1 cellular context compared by ENCODE assay signal in the genomic region with DNA sequence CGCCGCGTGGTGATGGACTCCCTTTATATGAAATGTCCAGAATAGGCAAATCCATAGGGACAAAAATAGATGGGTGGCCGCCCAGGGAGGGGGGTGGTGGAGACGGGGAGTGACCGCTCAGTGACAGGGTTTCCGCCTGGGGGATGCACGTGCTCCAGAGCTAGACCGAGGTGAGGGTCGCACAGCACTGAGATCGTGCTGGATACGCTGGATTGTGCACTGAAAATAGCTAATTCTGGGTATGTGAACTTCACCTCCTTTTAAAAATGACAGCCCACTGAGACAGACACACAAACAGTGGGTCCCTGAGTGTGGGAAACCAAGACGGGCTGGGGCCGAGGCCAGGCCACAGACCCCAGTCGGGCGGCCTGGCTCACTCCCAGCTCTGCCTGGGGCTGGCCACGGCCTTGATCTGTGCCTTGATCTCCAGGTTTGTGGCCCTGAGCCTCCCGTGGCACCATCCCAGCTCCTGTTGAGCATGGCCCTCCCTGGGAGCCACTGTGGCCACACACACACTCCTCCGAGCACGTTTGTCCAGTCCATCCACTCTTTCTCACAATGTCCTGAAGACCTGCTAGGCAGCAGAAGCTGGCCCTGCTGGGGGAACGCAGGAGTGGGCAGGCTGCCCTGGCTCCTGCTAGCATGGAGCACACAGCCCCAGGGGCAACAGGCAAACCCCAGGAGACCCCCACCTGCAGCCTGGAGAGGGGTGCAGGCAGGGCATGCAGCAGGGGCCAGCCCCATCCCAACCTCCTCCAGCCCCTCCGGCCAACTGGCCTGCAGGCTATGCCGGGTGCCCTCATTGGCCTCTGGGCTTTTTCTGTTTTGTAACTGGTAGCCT.
A peak's percentile ranks its signal among the peaks of the same experiment; 100 is the strongest.
TF ChIP-seq lines count a peak whose summit lies in the region.

No MANE protein-coding gene starts in this region.

TF ChIP-seq in HepG2, 621 proteins besides CTCF, POLR2A, EP300 and RAD21 (continued from another document):
- TF ChIP-seq, protein P1, sequence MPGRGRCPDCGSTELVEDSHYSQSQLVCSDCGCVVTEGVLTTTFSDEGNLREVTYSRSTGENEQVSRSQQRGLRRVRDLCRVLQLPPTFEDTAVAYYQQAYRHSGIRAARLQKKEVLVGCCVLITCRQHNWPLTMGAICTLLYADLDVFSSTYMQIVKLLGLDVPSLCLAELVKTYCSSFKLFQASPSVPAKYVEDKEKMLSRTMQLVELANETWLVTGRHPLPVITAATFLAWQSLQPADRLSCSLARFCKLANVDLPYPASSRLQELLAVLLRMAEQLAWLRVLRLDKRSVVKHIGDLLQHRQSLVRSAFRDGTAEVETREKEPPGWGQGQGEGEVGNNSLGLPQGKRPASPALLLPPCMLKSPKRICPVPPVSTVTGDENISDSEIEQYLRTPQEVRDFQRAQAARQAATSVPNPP (CRISPR knock-in tag; IDR thresholded peaks at IDR 0.05), result no peak
- no peak for TF ChIP-seq GTF3A (CRISPR knock-in tag; conservative IDR thresholded peaks at IDR 0.05)
- 0 out of 2 replicates have a peak, but pooled peaks have one; percentile 57 for TF ChIP-seq NFKB2 (CRISPR knock-in tag; IDR thresholded peaks at IDR 0.05; ENCODE audit: borderline replicate concordance)
- TF ChIP-seq ZBTB20 (CRISPR knock-in tag; IDR thresholded peaks at IDR 0.05; ENCODE audit: borderline replicate concordance, low read depth), result peak; percentile 53; the same call in 1 of the 2 replicates
- 0 out of 2 replicates have a peak, but pooled peaks have one; percentile 14 for TF ChIP-seq MAZ (IDR thresholded peaks at IDR 0.05; ENCODE audit: borderline replicate concordance, low read depth, low read length)
- TF ChIP-seq MAZ (CRISPR knock-in tag; IDR thresholded peaks at IDR 0.05; ENCODE audit: low read depth), result peak; percentile 45; the same call in 1 of the 2 replicates
- 0 out of 2 replicates have a peak, but pooled peaks have one; percentile 41 for TF ChIP-seq ZNF136 (CRISPR knock-in tag; IDR thresholded peaks at IDR 0.05; ENCODE audit: low read depth)
- TF ChIP-seq ARNT2 (CRISPR knock-in tag; IDR thresholded peaks at IDR 0.05; ENCODE audit: low read depth), result no peak
- no peak for TF ChIP-seq MIER3 (CRISPR knock-in tag; IDR thresholded peaks at IDR 0.05; ENCODE audit: borderline replicate concordance)
- TF ChIP-seq IRX3 (CRISPR knock-in tag; IDR thresholded peaks at IDR 0.05; ENCODE audit: borderline replicate concordance, low read depth), result no peak
- TF ChIP-seq ZNF451 (CRISPR knock-in tag; IDR thresholded peaks at IDR 0.05), result peak; percentile 36; the same call in 1 of the 2 replicates
- no peak for TF ChIP-seq GTF2F1 (IDR thresholded peaks at IDR 0.05; ENCODE audit: low read length)
- peak; percentile 60; the same call in 1 of the 2 replicates for TF ChIP-seq ZNF558 (CRISPR knock-in tag; IDR thresholded peaks at IDR 0.05; ENCODE audit: borderline replicate concordance)
- TF ChIP-seq SAP130 (CRISPR knock-in tag; IDR thresholded peaks at IDR 0.05; ENCODE audit: low read depth), result no peak; the same call in none of the 2 replicates
- no peak for TF ChIP-seq ZNF207 (IDR thresholded peaks at IDR 0.05; ENCODE audit: borderline replicate concordance)
- TF ChIP-seq HOXA3 (CRISPR knock-in tag; IDR thresholded peaks at IDR 0.05), result peak; percentile 73
- TF ChIP-seq STAT6 (CRISPR knock-in tag; IDR thresholded peaks at IDR 0.05; ENCODE audit: borderline replicate concordance), result no peak
- TF ChIP-seq, protein P2, sequence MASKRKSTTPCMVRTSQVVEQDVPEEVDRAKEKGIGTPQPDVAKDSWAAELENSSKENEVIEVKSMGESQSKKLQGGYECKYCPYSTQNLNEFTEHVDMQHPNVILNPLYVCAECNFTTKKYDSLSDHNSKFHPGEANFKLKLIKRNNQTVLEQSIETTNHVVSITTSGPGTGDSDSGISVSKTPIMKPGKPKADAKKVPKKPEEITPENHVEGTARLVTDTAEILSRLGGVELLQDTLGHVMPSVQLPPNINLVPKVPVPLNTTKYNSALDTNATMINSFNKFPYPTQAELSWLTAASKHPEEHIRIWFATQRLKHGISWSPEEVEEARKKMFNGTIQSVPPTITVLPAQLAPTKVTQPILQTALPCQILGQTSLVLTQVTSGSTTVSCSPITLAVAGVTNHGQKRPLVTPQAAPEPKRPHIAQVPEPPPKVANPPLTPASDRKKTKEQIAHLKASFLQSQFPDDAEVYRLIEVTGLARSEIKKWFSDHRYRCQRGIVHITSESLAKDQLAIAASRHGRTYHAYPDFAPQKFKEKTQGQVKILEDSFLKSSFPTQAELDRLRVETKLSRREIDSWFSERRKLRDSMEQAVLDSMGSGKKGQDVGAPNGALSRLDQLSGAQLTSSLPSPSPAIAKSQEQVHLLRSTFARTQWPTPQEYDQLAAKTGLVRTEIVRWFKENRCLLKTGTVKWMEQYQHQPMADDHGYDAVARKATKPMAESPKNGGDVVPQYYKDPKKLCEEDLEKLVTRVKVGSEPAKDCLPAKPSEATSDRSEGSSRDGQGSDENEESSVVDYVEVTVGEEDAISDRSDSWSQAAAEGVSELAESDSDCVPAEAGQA (IDR thresholded peaks at IDR 0.05; ENCODE audit: low read depth), result no peak
- TF ChIP-seq, protein P2 (CRISPR knock-in tag; IDR thresholded peaks at IDR 0.05; ENCODE audit: borderline replicate concordance), result no peak
- TF ChIP-seq ZNF616 (CRISPR knock-in tag; IDR thresholded peaks at IDR 0.05; ENCODE audit: low read depth), result no peak
- peak; percentile 59; the same call in 1 of the 2 replicates for TF ChIP-seq HDAC2 (CRISPR knock-in tag; IDR thresholded peaks at IDR 0.05)
- peak; percentile 12; the same call in 1 of the 2 replicates for TF ChIP-seq CREM (IDR thresholded peaks at IDR 0.05)
- no peak for TF ChIP-seq CREM (CRISPR knock-in tag; IDR thresholded peaks at IDR 0.05)
- TF ChIP-seq, protein P3, sequence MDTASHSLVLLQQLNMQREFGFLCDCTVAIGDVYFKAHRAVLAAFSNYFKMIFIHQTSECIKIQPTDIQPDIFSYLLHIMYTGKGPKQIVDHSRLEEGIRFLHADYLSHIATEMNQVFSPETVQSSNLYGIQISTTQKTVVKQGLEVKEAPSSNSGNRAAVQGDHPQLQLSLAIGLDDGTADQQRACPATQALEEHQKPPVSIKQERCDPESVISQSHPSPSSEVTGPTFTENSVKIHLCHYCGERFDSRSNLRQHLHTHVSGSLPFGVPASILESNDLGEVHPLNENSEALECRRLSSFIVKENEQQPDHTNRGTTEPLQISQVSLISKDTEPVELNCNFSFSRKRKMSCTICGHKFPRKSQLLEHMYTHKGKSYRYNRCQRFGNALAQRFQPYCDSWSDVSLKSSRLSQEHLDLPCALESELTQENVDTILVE (CRISPR knock-in tag; IDR thresholded peaks at IDR 0.05), result no peak
